17 cellular contexts compared by ENCODE assay signal in the genomic region with DNA sequence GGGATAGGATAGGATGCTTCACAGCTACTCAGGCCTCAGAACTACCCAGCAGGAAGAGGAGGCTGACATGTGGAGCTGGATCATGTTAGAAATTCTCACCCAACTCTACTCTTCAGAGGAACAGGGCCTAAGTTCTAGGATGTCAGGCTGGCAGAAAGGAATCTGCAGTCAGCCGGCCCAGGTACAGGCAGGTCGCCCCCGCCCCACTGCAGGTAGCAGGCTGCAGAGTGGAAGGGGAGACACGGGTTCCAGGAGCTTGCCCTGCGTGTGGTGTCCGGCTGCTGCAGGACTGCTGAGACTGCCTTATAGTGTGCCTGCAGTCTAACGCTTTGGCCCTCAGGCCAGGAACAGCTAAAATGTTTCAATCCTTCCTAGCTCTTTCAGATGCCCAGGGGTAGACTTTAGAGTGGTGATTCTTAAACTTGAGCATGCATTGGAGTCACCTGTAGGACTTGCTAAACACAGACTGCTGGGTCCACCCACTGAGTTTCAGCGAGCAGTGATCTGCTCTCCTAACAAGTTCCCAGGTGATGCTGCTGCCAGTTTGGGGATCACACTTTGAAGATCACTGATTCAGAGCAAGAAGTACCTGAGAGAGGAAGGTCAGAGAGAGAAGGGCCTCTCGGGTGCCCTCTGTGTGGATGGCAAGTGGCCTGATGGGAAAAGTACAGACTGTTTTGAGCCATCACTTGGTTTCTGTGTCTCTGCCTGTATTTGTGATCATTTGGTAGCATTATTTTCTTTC.
DNase-seq lines count a peak whose midpoint lies in the region; ATAC-seq and TF ChIP-seq lines count a peak whose summit lies in the region.
"Had no signal": no experiment of that assay in that cellular context is flagged by ENCODE, and none has a peak within 500 bp of the region (broad histone marks: within the 10 kb centered on the region; RNA-seq: fewer than 3 reads in every experiment).

No MANE protein-coding gene starts in this region.

- no peak for TF ChIP-seq POLR2A in thyroid gland (IDR thresholded peaks at IDR 0.05)

- TF ChIP-seq CTCF in Caco-2 (IDR thresholded peaks at IDR 0.05; ENCODE audit: insufficient read depth in 1 of 2, low read depth in 1 of 2, low read length in 1 of 2, severe bottlenecking in 1 of 2, unreplicated experiment in 1 of 2) (no peak), WTC11 (IDR thresholded peaks at IDR 0.05) (no peak), nephron progenitor cell (IDR thresholded peaks at IDR 0.05) (no peak), thyroid gland (IDR thresholded peaks at IDR 0.05) (no peak)

- H3K27me3 ChIP-seq in Caco-2 (replicated peaks; ENCODE audit: control insufficient read depth, insufficient read depth, low read length), result no peaks in the 10 kb centered on the region
- no peaks in the 10 kb centered on the region for H3K27me3 ChIP-seq in thyroid gland
- H3K27me3 ChIP-seq: BLaER1 treated with 17β-estradiol and CSF1 and Interleukin-3, amounts not matched to agents 10 nM and 100 nM had no signal

- H3K9me3 ChIP-seq in Caco-2, result no peaks in the 10 kb centered on the region
- H3K9me3 ChIP-seq in thyroid gland, result no peaks in the 10 kb centered on the region
- H3K9me3 ChIP-seq: BLaER1 treated with 17β-estradiol and CSF1 and Interleukin-3, amounts not matched to agents 10 nM and 100 nM had no signal

- H3K4me1 Mint-ChIP-seq in Caco-2 (ENCODE audit: low read depth, unreplicated experiment) (peaks cover 14% of the 10 kb centered on the region), WTC11 (peaks cover 21% of the 10 kb centered on the region), nephron progenitor cell (peaks cover 19% of the 10 kb centered on the region)

- POLR2A ChIA-PET in Caco-2 (lab: Charles Lee), result no interaction called here
- POLR2A ChIA-PET in WTC11 (lab: Charles Lee), result no interaction called here

- peak overlapping the region in 1 of 3 donors; percentile 42 for H3K27ac ChIP-seq in thyroid gland
- H3K27ac ChIP-seq: BLaER1 treated with 17β-estradiol and CSF1 and Interleukin-3, amounts not matched to agents 10 nM and 100 nM; KMS-11 had no signal

- H3K27ac Mint-ChIP-seq in Caco-2 (ENCODE audit: unreplicated experiment) (peak overlapping the region; percentile 61), WTC11 (peak overlapping the region; percentile 44; the same call in 1 of the 2 replicates), nephron progenitor cell (peak overlapping the region; percentile 70)
- H3K27ac Mint-ChIP-seq: CD4-positive, CD25-positive, alpha-beta regulatory T cell had no signal

- H3K27me3 Mint-ChIP-seq in Caco-2 (ENCODE audit: insufficient read depth, unreplicated experiment) (no peaks in the 10 kb centered on the region), WTC11 (ENCODE audit: low read depth) (no peaks in the 10 kb centered on the region), nephron progenitor cell (ENCODE audit: low read depth, poor library complexity) (no peaks in the 10 kb centered on the region)

- peaks cover 72% of the 10 kb centered on the region for H3K36me3 Mint-ChIP-seq in Caco-2 (ENCODE audit: insufficient read depth, unreplicated experiment)
- 0 out of 2 replicates have a peak, but pooled peaks cover 5% of the 10 kb centered on the region for H3K36me3 Mint-ChIP-seq in WTC11
- no peaks in the 10 kb centered on the region for H3K36me3 Mint-ChIP-seq in nephron progenitor cell (ENCODE audit: low read depth)
- H3K36me3 Mint-ChIP-seq: CD4-positive, CD25-positive, alpha-beta regulatory T cell had no signal

- H3K9me3 Mint-ChIP-seq in Caco-2 (ENCODE audit: unreplicated experiment) (no peaks in the 10 kb centered on the region), WTC11 (no peaks in the 10 kb centered on the region), nephron progenitor cell (no peaks in the 10 kb centered on the region)
- H3K9me3 Mint-ChIP-seq: CD4-positive, CD25-positive, alpha-beta regulatory T cell had no signal

- CTCF ChIA-PET in Caco-2 (lab: Charles Lee) (no interaction called here), WTC11 (lab: Charles Lee) (interaction anchor here (1.1 to 2.7 kb wide), 2 partner anchors 10 to 13 kb away, joined by 3 to 8 read pairs; no protein-coding TSS in a partner anchor)

- H3K4me3 ChIP-seq in Caco-2 (ENCODE audit: low read depth, low read length) (no peak overlapping the region), thyroid gland (replicated peaks in 1 of 3) (no peak overlapping the region)
- H3K4me3 ChIP-seq: BLaER1 treated with 17β-estradiol and CSF1 and Interleukin-3, amounts not matched to agents 10 nM and 100 nM had no signal

- H3K4me1 ChIP-seq in Caco-2 (0 out of 2 replicates have a peak, but pooled peaks cover 3% of the 10 kb centered on the region), thyroid gland (peaks cover 4 to 24% of the 10 kb centered on the region in 2 donors)

- intact Hi-C loops in Caco-2 (cut with micrococcal nuclease; ENCODE audit: unreplicated experiment) (no loop called here), thyroid gland (cut with DNase I) (no loop called here)

- H3K36me3 ChIP-seq in Caco-2 (ENCODE audit: control insufficient read depth, insufficient read depth, low read length) (peaks cover 2% of the 10 kb centered on the region), thyroid gland (no peaks in the 10 kb centered on the region)
- H3K36me3 ChIP-seq: BLaER1 treated with 17β-estradiol and CSF1 and Interleukin-3, amounts not matched to agents 10 nM and 100 nM had no signal

- no TSS peak for BruUV-seq in Caco-2 (replicated peaks; lab: Mats Ljungman, UMichigan)

- ATAC-seq in WTC11, result no peak; the same call in 1 of the 2 replicates
- ATAC-seq in HG02840 (IDR thresholded peaks at IDR 0.05; ENCODE audit: low FRiP score, unreplicated experiment), result no peak
- ATAC-seq: HepG2 had no signal

- 82 to 88% methylated on average over 8 to 9 of the region's 9 CpGs for WGBS in thyroid gland, 2 donors

- no peak overlapping the region for H3K4me3 Mint-ChIP-seq in Caco-2 (ENCODE audit: unreplicated experiment)
- no peak overlapping the region for H3K4me3 Mint-ChIP-seq in WTC11
- no peak overlapping the region for H3K4me3 Mint-ChIP-seq in nephron progenitor cell
- H3K4me3 Mint-ChIP-seq: CD4-positive, CD25-positive, alpha-beta regulatory T cell had no signal

- DNase-seq in Caco-2, result no peak
- no peak for DNase-seq in WTC11 (ENCODE audit: low spot score)
- no peak for DNase-seq in nephron progenitor cell
- peak; percentile 55 to 80 for DNase-seq in thyroid gland
- no peak for DNase-seq in GM03348 (ENCODE audit: low spot score)
- no peak for DNase-seq in activated CD4-positive, alpha-beta T cell treated with anti-CD3 and anti-CD28 coated beads for 1 hour
- DNase-seq: 8988T; ACHN; CD4-positive, CD25-positive, alpha-beta regulatory T cell; DMS153; DMS79 treated with DMSO at 0.1 percent for 48 hours; EL; H7 had no signal

TF ChIP-seq in WTC11, 78 proteins besides CTCF, POLR2A, EP300 and RAD21 (continues in another document):
- TF ChIP-seq, protein P1, sequence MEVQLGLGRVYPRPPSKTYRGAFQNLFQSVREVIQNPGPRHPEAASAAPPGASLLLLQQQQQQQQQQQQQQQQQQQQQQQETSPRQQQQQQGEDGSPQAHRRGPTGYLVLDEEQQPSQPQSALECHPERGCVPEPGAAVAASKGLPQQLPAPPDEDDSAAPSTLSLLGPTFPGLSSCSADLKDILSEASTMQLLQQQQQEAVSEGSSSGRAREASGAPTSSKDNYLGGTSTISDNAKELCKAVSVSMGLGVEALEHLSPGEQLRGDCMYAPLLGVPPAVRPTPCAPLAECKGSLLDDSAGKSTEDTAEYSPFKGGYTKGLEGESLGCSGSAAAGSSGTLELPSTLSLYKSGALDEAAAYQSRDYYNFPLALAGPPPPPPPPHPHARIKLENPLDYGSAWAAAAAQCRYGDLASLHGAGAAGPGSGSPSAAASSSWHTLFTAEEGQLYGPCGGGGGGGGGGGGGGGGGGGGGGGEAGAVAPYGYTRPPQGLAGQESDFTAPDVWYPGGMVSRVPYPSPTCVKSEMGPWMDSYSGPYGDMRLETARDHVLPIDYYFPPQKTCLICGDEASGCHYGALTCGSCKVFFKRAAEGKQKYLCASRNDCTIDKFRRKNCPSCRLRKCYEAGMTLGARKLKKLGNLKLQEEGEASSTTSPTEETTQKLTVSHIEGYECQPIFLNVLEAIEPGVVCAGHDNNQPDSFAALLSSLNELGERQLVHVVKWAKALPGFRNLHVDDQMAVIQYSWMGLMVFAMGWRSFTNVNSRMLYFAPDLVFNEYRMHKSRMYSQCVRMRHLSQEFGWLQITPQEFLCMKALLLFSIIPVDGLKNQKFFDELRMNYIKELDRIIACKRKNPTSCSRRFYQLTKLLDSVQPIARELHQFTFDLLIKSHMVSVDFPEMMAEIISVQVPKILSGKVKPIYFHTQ (CRISPR knock-in tag; IDR thresholded peaks at IDR 0.05), result no peak
- TF ChIP-seq ELF4 (CRISPR knock-in tag; IDR thresholded peaks at IDR 0.05; ENCODE audit: low read depth) (no peak), PRRX2 (CRISPR knock-in tag; IDR thresholded peaks at IDR 0.05) (no peak), EMX1 (CRISPR knock-in tag; IDR thresholded peaks at IDR 0.05) (no peak)
- TF ChIP-seq, protein P2, sequence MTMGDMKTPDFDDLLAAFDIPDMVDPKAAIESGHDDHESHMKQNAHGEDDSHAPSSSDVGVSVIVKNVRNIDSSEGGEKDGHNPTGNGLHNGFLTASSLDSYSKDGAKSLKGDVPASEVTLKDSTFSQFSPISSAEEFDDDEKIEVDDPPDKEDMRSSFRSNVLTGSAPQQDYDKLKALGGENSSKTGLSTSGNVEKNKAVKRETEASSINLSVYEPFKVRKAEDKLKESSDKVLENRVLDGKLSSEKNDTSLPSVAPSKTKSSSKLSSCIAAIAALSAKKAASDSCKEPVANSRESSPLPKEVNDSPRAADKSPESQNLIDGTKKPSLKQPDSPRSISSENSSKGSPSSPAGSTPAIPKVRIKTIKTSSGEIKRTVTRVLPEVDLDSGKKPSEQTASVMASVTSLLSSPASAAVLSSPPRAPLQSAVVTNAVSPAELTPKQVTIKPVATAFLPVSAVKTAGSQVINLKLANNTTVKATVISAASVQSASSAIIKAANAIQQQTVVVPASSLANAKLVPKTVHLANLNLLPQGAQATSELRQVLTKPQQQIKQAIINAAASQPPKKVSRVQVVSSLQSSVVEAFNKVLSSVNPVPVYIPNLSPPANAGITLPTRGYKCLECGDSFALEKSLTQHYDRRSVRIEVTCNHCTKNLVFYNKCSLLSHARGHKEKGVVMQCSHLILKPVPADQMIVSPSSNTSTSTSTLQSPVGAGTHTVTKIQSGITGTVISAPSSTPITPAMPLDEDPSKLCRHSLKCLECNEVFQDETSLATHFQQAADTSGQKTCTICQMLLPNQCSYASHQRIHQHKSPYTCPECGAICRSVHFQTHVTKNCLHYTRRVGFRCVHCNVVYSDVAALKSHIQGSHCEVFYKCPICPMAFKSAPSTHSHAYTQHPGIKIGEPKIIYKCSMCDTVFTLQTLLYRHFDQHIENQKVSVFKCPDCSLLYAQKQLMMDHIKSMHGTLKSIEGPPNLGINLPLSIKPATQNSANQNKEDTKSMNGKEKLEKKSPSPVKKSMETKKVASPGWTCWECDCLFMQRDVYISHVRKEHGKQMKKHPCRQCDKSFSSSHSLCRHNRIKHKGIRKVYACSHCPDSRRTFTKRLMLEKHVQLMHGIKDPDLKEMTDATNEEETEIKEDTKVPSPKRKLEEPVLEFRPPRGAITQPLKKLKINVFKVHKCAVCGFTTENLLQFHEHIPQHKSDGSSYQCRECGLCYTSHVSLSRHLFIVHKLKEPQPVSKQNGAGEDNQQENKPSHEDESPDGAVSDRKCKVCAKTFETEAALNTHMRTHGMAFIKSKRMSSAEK (CRISPR knock-in tag; IDR thresholded peaks at IDR 0.05; ENCODE audit: borderline replicate concordance), result no peak

Comparison
In these comparisons a context has a peak if more than half of its experiments do, and no peak if none do; other contexts are left out.
1. DNase-seq: peak in thyroid gland (2 of 2); none in Caco-2 (0 of 2), WTC11 (single experiment), nephron progenitor cell (single experiment), GM03348 (single experiment) and activated CD4-positive, alpha-beta T cell treated with anti-CD3 and anti-CD28 coated beads for 1 hour (single experiment).
2. Peak in every context shown above with its lines, with median percentiles within 50 percentile points of each other: H3K27ac Mint-ChIP-seq.